Comparison of ENCODE assay signal across 32 cellular contexts in genomic region chr1:208921259-208921658, GRCh38.
"Had no signal": no experiment of that assay in that cellular context is flagged by ENCODE, and none has a peak within 500 bp of the region (broad histone marks: within the 10 kb centered on the region; RNA-seq: fewer than 3 reads in every experiment).

No MANE protein-coding gene starts in this region.

- ATAC-seq: activated naive CD4-positive, alpha-beta T cell treated with anti-CD3 and anti-CD28 coated beads, Interleukin-2, amount 50 U/mL, for 72 hours; activated T-cell treated with anti-CD3 and anti-CD28 coated beads, Interleukin-2, amount 50 U/mL, for 4 hours; body of pancreas; Right ventricle myocardium inferior; SK-N-SH treated with all-trans-retinoic acid at 6 μM for 48 hours had no signal

- H3K27ac ChIP-seq: adrenal gland, body of pancreas, Peyer's patch, VCaP had no signal

- FAIRE-seq: astrocyte had no signal

- H3K9me3 ChIP-seq: adrenal gland, body of pancreas, Peyer's patch had no signal

- H3K4me3 ChIP-seq: adrenal gland, body of pancreas, Peyer's patch had no signal

- H3K36me3 ChIP-seq: adrenal gland, Peyer's patch had no signal

- H3K27me3 ChIP-seq: adrenal gland, body of pancreas, Peyer's patch had no signal

- H3K4me1 ChIP-seq: adrenal gland, body of pancreas, Peyer's patch had no signal

- DNase-seq: activated B cell treated with CpG ODN at 0.5 μM for 24 hours; activated CD4-positive, alpha-beta memory T cell treated with anti-CD3 and anti-CD28 coated beads for 36 hours; activated CD4-positive, alpha-beta T cell treated with anti-CD3 and anti-CD28 coated beads for 4 hours; activated CD4-positive, alpha-beta T cell treated with anti-CD3 and anti-CD28 coated beads, Interleukin-2, amount 50 U/mL, for 1 hour; activated CD4-positive, CD25-positive, alpha-beta regulatory T cell treated with anti-CD3 and anti-CD28 coated beads, Interleukin-2, amount 50 U/mL, for 72 hours; activated CD8-positive, alpha-beta memory T cell treated with anti-CD3 and anti-CD28 coated beads, Interleukin-2, amount 50 U/mL, for 4 hours; activated gamma-delta T cell treated with Interleukin-2 at 50 U/mL for 16 hours; activated naive CD4-positive, alpha-beta T cell treated with anti-CD3 and anti-CD28 coated beads for 36 hours; activated T-cell treated with anti-CD3 and anti-CD28 coated beads for 4 hours; activated T-cell treated with anti-CD3 and anti-CD28 coated beads, Interleukin-2, amount 50 U/mL, for 4 hours; adrenal gland; body of pancreas; central memory CD4-positive, alpha-beta T cell; Kasumi-1; KG1; NCI-H1092 treated with DMSO at 0.1 percent for 48 hours; NCI-H1417 treated with DMSO at 0.1 percent for 48 hours; NCI-H187 treated with DMSO at 0.1 percent for 48 hours; NCI-H2081; NCI-H345; NCI-H524 treated with DMSO at 0.1 percent for 48 hours; Peyer's patch; RPMI8226; SIG-M5; T-helper 1 cell; T-helper 2 cell; T-helper 9 cell had no signal
